36 cellular contexts compared by ENCODE assay signal in genomic region chr16:52257534-52257933, GRCh38.
"Had no signal": no experiment of that assay in that cellular context is flagged by ENCODE, and none has a peak within 500 bp of the region (broad histone marks: within the 10 kb centered on the region; RNA-seq: fewer than 3 reads in every experiment).

No MANE protein-coding gene starts in this region.

- H3K27me3 Mint-ChIP-seq: activated B cell treated with CpG ODN at 0.5 μM for 24 hours; activated CD4-positive, alpha-beta memory T cell treated with anti-CD3 and anti-CD28 coated beads, Interleukin-2, amount 10 ng/mL, durations not matched to agents 7 days and 5 days; activated CD4-positive, alpha-beta T cell treated with anti-CD3 and anti-CD28 coated beads, Interleukin-2, amount 10 ng/mL, durations not matched to agents 7 days and 5 days; activated CD8-positive, alpha-beta memory T cell treated with anti-CD3 and anti-CD28 coated beads, Interleukin-2, amount 10 ng/mL, durations not matched to agents 7 days and 5 days; activated naive CD4-positive, alpha-beta T cell treated with anti-CD3 and anti-CD28 coated beads, Interleukin-2, amount 10 ng/mL, durations not matched to agents 7 days and 5 days; activated naive CD4-positive, alpha-beta T cell treated with anti-CD3 and anti-CD28 coated beads, Interleukin-2, amount 50 U/mL, for 24 hours; activated naive CD8-positive, alpha-beta T cell; activated naive CD8-positive, alpha-beta T cell treated with anti-CD3 and anti-CD28 coated beads, Interleukin-2, amount 10 ng/mL, durations not matched to agents 7 days and 5 days; activated naive CD8-positive, alpha-beta T cell treated with anti-CD3 and anti-CD28 coated beads, Interleukin-2, amount 50 U/mL, for 24 hours; activated T-cell treated with anti-CD3 and anti-CD28 coated beads, Interleukin-2, amount 50 U/mL, for 24 hours; central memory CD8-positive, alpha-beta T cell had no signal

- H3K4me3 ChIP-seq: ascending aorta, cardiac muscle cell had no signal

- DNase-seq: activated B cell treated with CpG ODN at 0.5 μM for 24 hours; activated CD4-positive, alpha-beta memory T cell treated with anti-CD3 and anti-CD28 coated beads, Interleukin-2, amount 10 ng/mL, durations not matched to agents 7 days and 5 days; activated CD4-positive, alpha-beta T cell treated with anti-CD3 and anti-CD28 coated beads for 4 hours; activated CD4-positive, alpha-beta T cell treated with anti-CD3 and anti-CD28 coated beads, Interleukin-2, amount 10 ng/mL, durations not matched to agents 7 days and 5 days; activated CD4-positive, alpha-beta T cell treated with anti-CD3 and anti-CD28 coated beads, Interleukin-2, amount 50 U/mL, for 48 hours; activated CD4-positive, CD25-positive, alpha-beta regulatory T cell treated with anti-CD3 and anti-CD28 coated beads, Interleukin-2, amount 50 U/mL, for 72 hours; activated CD8-positive, alpha-beta memory T cell treated with anti-CD3 and anti-CD28 coated beads for 24 hours; activated CD8-positive, alpha-beta memory T cell treated with anti-CD3 and anti-CD28 coated beads, Interleukin-2, amount 10 ng/mL, durations not matched to agents 7 days and 5 days; activated CD8-positive, alpha-beta memory T cell treated with anti-CD3 and anti-CD28 coated beads, Interleukin-2, amount 50 U/mL, for 48 hours; activated CD8-positive, alpha-beta T cell treated with anti-CD3 and anti-CD28 coated beads, Interleukin-2, amount 10 ng/mL, durations not matched to agents 7 days and 5 days; activated effector memory CD4-positive, alpha-beta T cell treated with Interleukin-2 at 50 U/mL for 16 hours; activated gamma-delta T cell; activated naive CD4-positive, alpha-beta T cell treated with anti-CD3 and anti-CD28 coated beads, Interleukin-2, amount 10 ng/mL, durations not matched to agents 7 days and 5 days; activated naive CD4-positive, alpha-beta T cell treated with Interleukin-2 at 50 U/mL for 16 hours; activated naive CD8-positive, alpha-beta T cell treated with anti-CD3 and anti-CD28 coated beads, Interleukin-2, amount 10 ng/mL, durations not matched to agents 7 days and 5 days; activated naive CD8-positive, alpha-beta T cell treated with anti-CD3 and anti-CD28 coated beads, Interleukin-2, amount 50 U/mL, for 24 hours; activated T-cell treated with anti-CD3 and anti-CD28 coated beads, Interleukin-2, amount 50 U/mL, for 24 hours; activated T-cell treated with anti-CD3 and anti-CD28 coated beads, Interleukin-2, amount 50 U/mL, for 48 hours; amygdala; anterior cingulate cortex; caudate nucleus; cerebellar nuclear complex; T-helper 2 cell; T-helper 9 cell had no signal

- H3K36me3 ChIP-seq: ascending aorta, cardiac muscle cell had no signal

- ATAC-seq: activated CD8-positive, alpha-beta memory T cell treated with anti-CD3 and anti-CD28 coated beads, Interleukin-2, amount 10 ng/mL, durations not matched to agents 7 days and 5 days; activated CD8-positive, alpha-beta T cell treated with anti-CD3 and anti-CD28 coated beads, Interleukin-2, amount 10 ng/mL, durations not matched to agents 7 days and 5 days; activated naive CD8-positive, alpha-beta T cell treated with anti-CD3 and anti-CD28 coated beads, Interleukin-2, amount 50 U/mL, for 24 hours had no signal

- H3K27me3 ChIP-seq: ascending aorta, cardiac muscle cell had no signal

- H3K27ac ChIP-seq: ascending aorta, cardiac muscle cell, VCaP had no signal

- H3K27ac Mint-ChIP-seq: activated B cell treated with CpG ODN at 0.5 μM for 24 hours; activated CD4-positive, alpha-beta memory T cell treated with anti-CD3 and anti-CD28 coated beads, Interleukin-2, amount 10 ng/mL, durations not matched to agents 7 days and 5 days; activated CD4-positive, alpha-beta T cell treated with anti-CD3 and anti-CD28 coated beads, Interleukin-2, amount 10 ng/mL, durations not matched to agents 7 days and 5 days; activated CD8-positive, alpha-beta memory T cell treated with anti-CD3 and anti-CD28 coated beads, Interleukin-2, amount 10 ng/mL, durations not matched to agents 7 days and 5 days; activated CD8-positive, alpha-beta T cell treated with anti-CD3 and anti-CD28 coated beads, Interleukin-2, amount 10 ng/mL, durations not matched to agents 7 days and 5 days; activated naive CD4-positive, alpha-beta T cell treated with anti-CD3 and anti-CD28 coated beads, Interleukin-2, amount 10 ng/mL, durations not matched to agents 7 days and 5 days; activated naive CD4-positive, alpha-beta T cell treated with anti-CD3 and anti-CD28 coated beads, Interleukin-2, amount 50 U/mL, for 24 hours; activated naive CD8-positive, alpha-beta T cell; activated naive CD8-positive, alpha-beta T cell treated with anti-CD3 and anti-CD28 coated beads, Interleukin-2, amount 10 ng/mL, durations not matched to agents 7 days and 5 days; activated naive CD8-positive, alpha-beta T cell treated with anti-CD3 and anti-CD28 coated beads, Interleukin-2, amount 50 U/mL, for 24 hours; activated T-cell treated with anti-CD3 and anti-CD28 coated beads, Interleukin-2, amount 50 U/mL, for 24 hours; activated T-helper 2 cell treated with anti-CD3 and anti-CD28 coated beads, Interferon-gamma antibody, Interleukin-2, Interleukin-4, amounts not matched to agents 10 μg/mL and 5 μg/mL and 100 μg/mL, durations not matched to agents 14 hours and 24 hours and 36 hours; brain; T-helper 1 cell treated with Interleukin-12 subunit alpha and Interleukin-12 subunit beta and Interleukin-4 antibody, amounts not matched to agents 30 μg/mL and 1 μg/mL, for 36 hours; T-helper 2 cell treated with Interferon-gamma antibody and Interleukin-4, amounts not matched to agents 5 μg/mL and 100 μg/mL, for 36 hours had no signal

- FAIRE-seq: bronchial epithelial cell, TTC549 had no signal

- H3K4me3 Mint-ChIP-seq: activated B cell treated with CpG ODN at 0.5 μM for 24 hours; activated CD4-positive, alpha-beta memory T cell treated with anti-CD3 and anti-CD28 coated beads, Interleukin-2, amount 10 ng/mL, durations not matched to agents 7 days and 5 days; activated CD4-positive, alpha-beta T cell treated with anti-CD3 and anti-CD28 coated beads, Interleukin-2, amount 10 ng/mL, durations not matched to agents 7 days and 5 days; activated CD8-positive, alpha-beta memory T cell treated with anti-CD3 and anti-CD28 coated beads, Interleukin-2, amount 10 ng/mL, durations not matched to agents 7 days and 5 days; activated CD8-positive, alpha-beta T cell treated with anti-CD3 and anti-CD28 coated beads, Interleukin-2, amount 10 ng/mL, durations not matched to agents 7 days and 5 days; activated naive CD4-positive, alpha-beta T cell treated with anti-CD3 and anti-CD28 coated beads, Interleukin-2, amount 10 ng/mL, durations not matched to agents 7 days and 5 days; activated naive CD4-positive, alpha-beta T cell treated with anti-CD3 and anti-CD28 coated beads, Interleukin-2, amount 50 U/mL, for 24 hours; activated naive CD8-positive, alpha-beta T cell; activated naive CD8-positive, alpha-beta T cell treated with anti-CD3 and anti-CD28 coated beads, Interleukin-2, amount 10 ng/mL, durations not matched to agents 7 days and 5 days; activated naive CD8-positive, alpha-beta T cell treated with anti-CD3 and anti-CD28 coated beads, Interleukin-2, amount 50 U/mL, for 24 hours; activated T-cell treated with anti-CD3 and anti-CD28 coated beads, Interleukin-2, amount 50 U/mL, for 24 hours; brain; central memory CD8-positive, alpha-beta T cell; T-helper 1 cell treated with Interleukin-12 subunit alpha and Interleukin-12 subunit beta and Interleukin-4 antibody, amounts not matched to agents 30 μg/mL and 1 μg/mL, for 36 hours; T-helper 2 cell treated with Interferon-gamma antibody and Interleukin-4, amounts not matched to agents 5 μg/mL and 100 μg/mL, for 36 hours had no signal

- H3K36me3 Mint-ChIP-seq: activated CD8-positive, alpha-beta memory T cell treated with anti-CD3 and anti-CD28 coated beads, Interleukin-2, amount 10 ng/mL, durations not matched to agents 7 days and 5 days; activated naive CD4-positive, alpha-beta T cell treated with anti-CD3 and anti-CD28 coated beads, Interleukin-2, amount 50 U/mL, for 24 hours; activated naive CD8-positive, alpha-beta T cell; activated naive CD8-positive, alpha-beta T cell treated with anti-CD3 and anti-CD28 coated beads, Interleukin-2, amount 10 ng/mL, durations not matched to agents 7 days and 5 days; brain had no signal

- H3K4me1 ChIP-seq: ascending aorta had no signal

- H3K4me1 Mint-ChIP-seq: activated B cell treated with CpG ODN at 0.5 μM for 24 hours; activated CD4-positive, alpha-beta memory T cell treated with anti-CD3 and anti-CD28 coated beads, Interleukin-2, amount 10 ng/mL, durations not matched to agents 7 days and 5 days; activated CD4-positive, alpha-beta T cell treated with anti-CD3 and anti-CD28 coated beads, Interleukin-2, amount 10 ng/mL, durations not matched to agents 7 days and 5 days; activated CD8-positive, alpha-beta memory T cell treated with anti-CD3 and anti-CD28 coated beads, Interleukin-2, amount 10 ng/mL, durations not matched to agents 7 days and 5 days; activated naive CD4-positive, alpha-beta T cell treated with anti-CD3 and anti-CD28 coated beads, Interleukin-2, amount 10 ng/mL, durations not matched to agents 7 days and 5 days; activated naive CD4-positive, alpha-beta T cell treated with anti-CD3 and anti-CD28 coated beads, Interleukin-2, amount 50 U/mL, for 24 hours; activated naive CD8-positive, alpha-beta T cell treated with anti-CD3 and anti-CD28 coated beads, Interleukin-2, amount 10 ng/mL, durations not matched to agents 7 days and 5 days; activated naive CD8-positive, alpha-beta T cell treated with anti-CD3 and anti-CD28 coated beads, Interleukin-2, amount 50 U/mL, for 24 hours; central memory CD8-positive, alpha-beta T cell had no signal

- H3K9me3 ChIP-seq: ascending aorta had no signal
